18 cellular contexts compared by ENCODE assay signal in genomic region chr3:99543796-99544195, GRCh38.
"Had no signal": no experiment of that assay in that cellular context is flagged by ENCODE, and none has a peak within 500 bp of the region (broad histone marks: within the 10 kb centered on the region; RNA-seq: fewer than 3 reads in every experiment).

No MANE protein-coding gene starts in this region.

- H3K4me3 ChIP-seq: gastroesophageal sphincter, lung, skin epidermis, stomach had no signal

- ATAC-seq: esophagus mucosa; gastroesophageal sphincter; left colon; stimulated activated effector memory CD8-positive, alpha-beta T cell treated with anti-CD3 and anti-CD28 coated beads, Interleukin-12 subunit alpha, Interleukin-12 subunit beta, amount 100 ng/mL, for 72 hours had no signal

- H3K27me3 ChIP-seq: gastroesophageal sphincter, stomach had no signal

- H3K36me3 ChIP-seq: gastroesophageal sphincter, stomach, WERI-Rb-1 had no signal

- H3K9me3 ChIP-seq: gastroesophageal sphincter, stomach had no signal

- H3K27ac ChIP-seq: gastroesophageal sphincter, skin epidermis, WERI-Rb-1 had no signal

- DNase-seq: activated CD4-positive, alpha-beta T cell treated with anti-CD3 and anti-CD28 coated beads, Interleukin-2, amount 50 U/mL, for 4 hours; activated naive CD4-positive, alpha-beta T cell; activated naive CD8-positive, alpha-beta T cell treated with anti-CD3 and anti-CD28 coated beads, Interleukin-2, amount 10 ng/mL, durations not matched to agents 7 days and 5 days; activated T-cell treated with anti-CD3 and anti-CD28 coated beads for 4 hours; amygdala; central memory CD4-positive, alpha-beta T cell; immature natural killer cell; left colon; midbrain; retina; stimulated activated CD4-positive, alpha-beta T cell treated with anti-CD3 and anti-CD28 coated beads, Interleukin-4, amount 100 ng/mL, for 1 hour; stomach; WERI-Rb-1 had no signal
